Comparison of ENCODE assay signal across 14 cellular contexts in genomic region chr20:50276119-50277063, GRCh38.
DNase-seq lines count a peak whose midpoint lies in the region; ATAC-seq and TF ChIP-seq lines count a peak whose summit lies in the region.
"Had no signal": no experiment of that assay in that cellular context is flagged by ENCODE, and none has a peak within 500 bp of the region (broad histone marks: within the 10 kb centered on the region; RNA-seq: fewer than 3 reads in every experiment).

No MANE protein-coding gene starts in this region.

- no peaks in the 10 kb centered on the region for H3K9me3 Mint-ChIP-seq in activated CD4-positive, alpha-beta T cell treated with anti-CD3 and anti-CD28 coated beads, Interleukin-2, amount 10 ng/mL, durations not matched to agents 24 days and 14 days
- H3K9me3 Mint-ChIP-seq in stimulated activated effector memory CD8-positive, alpha-beta T cell treated with anti-CD3 and anti-CD28 coated beads, Interleukin-12 subunit alpha, Interleukin-12 subunit beta, amount 100 ng/mL, for 72 hours = no peaks in the 10 kb centered on the region
- H3K9me3 Mint-ChIP-seq: activated naive CD4-positive, alpha-beta T cell treated with anti-CD3 and anti-CD28 coated beads, Interleukin-2, amount 50 U/mL, for 72 hours had no signal

- no peaks in the 10 kb centered on the region for H4K20me1 ChIP-seq in PC-9 (ENCODE audit: insufficient read depth)

- peaks cover 18% of the 10 kb centered on the region for H3K27me3 Mint-ChIP-seq in activated CD4-positive, alpha-beta T cell treated with anti-CD3 and anti-CD28 coated beads, Interleukin-2, amount 10 ng/mL, durations not matched to agents 24 days and 14 days

- no peak overlapping the region for H3K4me2 ChIP-seq in PC-9

- peaks cover 28% of the 10 kb centered on the region; the same call in 1 of the 2 replicates for H3F3A ChIP-seq in PC-9 (ENCODE audit: insufficient read depth, low read depth)

- H3K36me3 Mint-ChIP-seq in activated CD4-positive, alpha-beta T cell treated with anti-CD3 and anti-CD28 coated beads, Interleukin-2, amount 10 ng/mL, durations not matched to agents 24 days and 14 days (ENCODE audit: low read depth) = no peaks in the 10 kb centered on the region
- H3K36me3 Mint-ChIP-seq in stimulated activated effector memory CD8-positive, alpha-beta T cell treated with anti-CD3 and anti-CD28 coated beads, Interleukin-12 subunit alpha, Interleukin-12 subunit beta, amount 100 ng/mL, for 72 hours = no peaks in the 10 kb centered on the region
- H3K36me3 Mint-ChIP-seq: activated naive CD4-positive, alpha-beta T cell treated with anti-CD3 and anti-CD28 coated beads, Interleukin-2, amount 50 U/mL, for 72 hours had no signal

- H3K9me3 ChIP-seq in lung (ENCODE audit: control insufficient read depth in 2 of 2, insufficient read depth in 1 of 2, low read length in 1 of 2) (no peaks in the 10 kb centered on the region), thyroid gland (no peaks in the 10 kb centered on the region), PC-9 (ENCODE audit: insufficient read depth, low read depth) (no peaks in the 10 kb centered on the region)
- H3K9me3 ChIP-seq: thoracic aorta had no signal

- H3K4me1 ChIP-seq in lung (ENCODE audit: control insufficient read depth in 2 of 2, insufficient read depth in 2 of 2, low read length in 2 of 2) (peaks cover 0 to 18% of the 10 kb centered on the region in 2 donors), thyroid gland (peaks cover 39 to 52% of the 10 kb centered on the region in 2 donors), PC-9 (replicated peaks; ENCODE audit: insufficient read depth) (peaks cover 30% of the 10 kb centered on the region; the same call in 1 of the 2 replicates)

- H3K4me3 Mint-ChIP-seq in activated CD4-positive, alpha-beta T cell treated with anti-CD3 and anti-CD28 coated beads, Interleukin-2, amount 10 ng/mL, durations not matched to agents 24 days and 14 days = no peak overlapping the region
- no peak overlapping the region for H3K4me3 Mint-ChIP-seq in stimulated activated effector memory CD8-positive, alpha-beta T cell treated with anti-CD3 and anti-CD28 coated beads, Interleukin-12 subunit alpha, Interleukin-12 subunit beta, amount 100 ng/mL, for 72 hours

- CTCF ChIA-PET in PC-9 (lab: Charles Lee) = interaction anchor here (0.6 to 0.7 kb wide), 3 partner anchors 20 to 80 kb away, joined by 3 to 18 read pairs (median 5); no protein-coding TSS in a partner anchor

- no peaks in the 10 kb centered on the region for H3K79me2 ChIP-seq in PC-9 (ENCODE audit: low read depth)

- H2AFZ ChIP-seq in PC-9 = no peak overlapping the region

- no peaks in the 10 kb centered on the region for H3K9me2 ChIP-seq in PC-9 (ENCODE audit: insufficient read depth)

- no peak for TF ChIP-seq POLR2A in thyroid gland (IDR thresholded peaks at IDR 0.05)

- H3K4me1 Mint-ChIP-seq in activated CD4-positive, alpha-beta T cell treated with anti-CD3 and anti-CD28 coated beads, Interleukin-2, amount 10 ng/mL, durations not matched to agents 24 days and 14 days = peaks cover 8% of the 10 kb centered on the region
- H3K4me1 Mint-ChIP-seq in stimulated activated effector memory CD8-positive, alpha-beta T cell treated with anti-CD3 and anti-CD28 coated beads, Interleukin-12 subunit alpha, Interleukin-12 subunit beta, amount 100 ng/mL, for 72 hours = peaks cover 3% of the 10 kb centered on the region

- POLR2A ChIA-PET in PC-9 (lab: Charles Lee; ENCODE audit: unreplicated experiment) = interaction anchor here (0.7 kb wide), 1 partner anchor 84 kb away, joined by 11 read pairs; no protein-coding TSS in a partner anchor

- no peak for DNase-seq in activated CD4-positive, alpha-beta T cell treated with anti-CD3 and anti-CD28 coated beads, Interleukin-2, amount 10 ng/mL, durations not matched to agents 24 days and 14 days
- no peak for DNase-seq in activated CD4-positive, alpha-beta T cell treated with anti-CD3 and anti-CD28 coated beads for 48 hours
- DNase-seq in SKM-1 treated with dmso at 0.1 percent for 144 hours (lab: John Stamatoyannopoulos, UW; ENCODE audit: unreplicated experiment) (peak; percentile 90), lung (ENCODE audit: low spot score) (peak; percentile 54), thyroid gland (peak in 1 of 2 donors; percentile 39), PC-9 (no peak)
- no peak for DNase-seq in activated effector memory CD4-positive, alpha-beta T cell treated with Interleukin-2 at 50 U/mL for 16 hours
- DNase-seq in stimulated activated effector memory CD8-positive, alpha-beta T cell treated with anti-CD3 and anti-CD28 coated beads, Interleukin-12 subunit alpha, Interleukin-12 subunit beta, amount 100 ng/mL, for 72 hours (ENCODE audit: low spot score in 2 of 2) = no peak
- DNase-seq: central memory CD4-positive, alpha-beta T cell; NCI-H2081; T-helper 9 cell had no signal

- TF ChIP-seq CTCF in lung (IDR thresholded peaks at IDR 0.05; ENCODE audit: control extremely low read depth, extremely low read depth) (no peak), thyroid gland (IDR thresholded peaks at IDR 0.05) (no peak), PC-9 (conservative IDR thresholded peaks at IDR 0.05) (no peak)

- H3K36me3 ChIP-seq in lung (ENCODE audit: control insufficient read depth in 2 of 2, insufficient read depth in 2 of 2, low read length in 2 of 2) (no peaks in the 10 kb centered on the region), thyroid gland (no peaks in the 10 kb centered on the region), PC-9 (ENCODE audit: low read depth) (no peaks in the 10 kb centered on the region)
- H3K36me3 ChIP-seq: thoracic aorta had no signal

- no peak overlapping the region for H3K4me3 ChIP-seq in lung
- H3K4me3 ChIP-seq in thyroid gland (replicated peaks in 1 of 3) = no peak overlapping the region
- no peak overlapping the region for H3K4me3 ChIP-seq in PC-9
- H3K4me3 ChIP-seq: thoracic aorta had no signal

- H3K27ac ChIP-seq in lung (ENCODE audit: low read depth in 1 of 2, low read length in 1 of 2) (peak overlapping the region in 1 of 2 donors; percentile 62), thyroid gland (peak overlapping the region; percentile 97 to 99 (median 98)), PC-9 (no peak overlapping the region)

- peak overlapping the region; percentile 7 for H3K27ac Mint-ChIP-seq in activated CD4-positive, alpha-beta T cell treated with anti-CD3 and anti-CD28 coated beads, Interleukin-2, amount 10 ng/mL, durations not matched to agents 24 days and 14 days
- H3K27ac Mint-ChIP-seq in stimulated activated effector memory CD8-positive, alpha-beta T cell treated with anti-CD3 and anti-CD28 coated beads, Interleukin-12 subunit alpha, Interleukin-12 subunit beta, amount 100 ng/mL, for 72 hours = no peak overlapping the region

- intact Hi-C loops in activated CD4-positive, alpha-beta T cell treated with anti-CD3 and anti-CD28 coated beads, Interleukin-2, amount 10 ng/mL, durations not matched to agents 24 days and 14 days (cut with micrococcal nuclease) = no loop called here
- intact Hi-C loops in thyroid gland (cut with DNase I) = no loop called here
- intact Hi-C loops in PC-9 (cut with micrococcal nuclease; ENCODE audit: unreplicated experiment) = no loop called here

- 68 to 82% methylated on average over 19 of the region's 19 CpGs for WGBS in lung, 2 donors
- WGBS in thyroid gland, 2 donors = 79 to 90% methylated on average over 19 of the region's 19 CpGs

- H3K27me3 ChIP-seq in lung (ENCODE audit: control insufficient read depth, insufficient read depth) = no peaks in the 10 kb centered on the region
- no peaks in the 10 kb centered on the region for H3K27me3 ChIP-seq in thyroid gland
- H3K27me3 ChIP-seq in PC-9 (ENCODE audit: insufficient read depth, low read depth) = no peaks in the 10 kb centered on the region

- ATAC-seq in lung (ENCODE audit: insufficient read depth, low FRiP score) = no peak
- no peak for ATAC-seq in stimulated activated effector memory CD8-positive, alpha-beta T cell treated with anti-CD3 and anti-CD28 coated beads, Interleukin-12 subunit alpha, Interleukin-12 subunit beta, amount 100 ng/mL, for 72 hours
- ATAC-seq: activated naive CD4-positive, alpha-beta T cell treated with anti-CD3 and anti-CD28 coated beads, Interleukin-2, amount 50 U/mL, for 72 hours; esophagus mucosa had no signal

- BruUV-seq in PC-9 (replicated peaks; lab: Mats Ljungman, UMichigan) = no TSS peak

Comparison
In these comparisons a context has a peak if more than half of its experiments do, and no peak if none do; other contexts are left out.
1. DNase-seq: peak in SKM-1 treated with dmso at 0.1 percent for 144 hours (single experiment) and lung (single experiment); none in activated CD4-positive, alpha-beta T cell treated with anti-CD3 and anti-CD28 coated beads, Interleukin-2, amount 10 ng/mL, durations not matched to agents 24 days and 14 days (single experiment), activated CD4-positive, alpha-beta T cell treated with anti-CD3 and anti-CD28 coated beads for 48 hours (single experiment), activated effector memory CD4-positive, alpha-beta T cell treated with Interleukin-2 at 50 U/mL for 16 hours (single experiment), PC-9 (0 of 2) and stimulated activated effector memory CD8-positive, alpha-beta T cell treated with anti-CD3 and anti-CD28 coated beads, Interleukin-12 subunit alpha, Interleukin-12 subunit beta, amount 100 ng/mL, for 72 hours (0 of 2).